In the genomic region with DNA sequence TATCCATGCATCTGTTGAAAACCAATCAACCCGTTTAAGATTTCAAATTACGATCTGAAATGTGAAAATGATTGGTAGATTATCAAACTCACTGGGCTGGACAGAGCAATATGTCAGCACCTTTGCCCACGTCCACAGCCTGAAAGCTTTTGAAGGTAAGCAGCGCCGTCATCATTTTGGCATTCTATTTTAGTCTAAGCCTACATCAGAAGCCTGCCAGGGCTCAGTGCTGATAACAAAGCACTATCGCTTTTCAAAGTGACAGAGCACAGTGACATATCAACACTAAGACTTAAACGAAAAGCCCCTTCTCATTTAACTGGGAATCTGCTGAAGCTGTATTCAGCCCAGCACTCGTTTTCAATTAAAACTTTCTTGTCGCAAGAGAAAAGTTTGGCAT, we compare ENCODE assay signal across 21 cellular contexts.
"Had no signal": no experiment of that assay in that cellular context is flagged by ENCODE, and none has a peak within 500 bp of the region (broad histone marks: within the 10 kb centered on the region; RNA-seq: fewer than 3 reads in every experiment).

No MANE protein-coding gene starts in this region.

- H3K27me3 Mint-ChIP-seq: memory B cell, type B pancreatic cell had no signal

- H3K4me1 ChIP-seq: esophagus squamous epithelium, gastroesophageal sphincter, left ventricle myocardium inferior, lower lobe of right lung, right atrium auricular region had no signal

- H3K36me3 Mint-ChIP-seq: immature natural killer cell, memory B cell, type B pancreatic cell had no signal

- H3K4me3 ChIP-seq: dorsolateral prefrontal cortex, esophagus squamous epithelium, gastroesophageal sphincter, left ventricle myocardium inferior, lower lobe of right lung, right atrium auricular region had no signal

- DNase-seq: cortex of kidney; dorsolateral prefrontal cortex; effector memory CD4-positive, alpha-beta T cell; esophagus squamous epithelium; foreskin fibroblast; immature natural killer cell; kidney; left cardiac atrium; left ventricle myocardium inferior; lower lobe of right lung; midbrain; posterior cingulate gyrus; small intestine; stimulated activated CD4-positive, alpha-beta T cell treated with anti-CD3 and anti-CD28 coated beads, Interleukin-2, amount 100 ng/mL, for 48 hours; stimulated activated naive CD4-positive, alpha-beta T cell treated with Interleukin-2 at 50 U/mL for 16 hours had no signal

- H3K27ac Mint-ChIP-seq: immature natural killer cell, memory B cell, nephron, type B pancreatic cell had no signal

- H3K36me3 ChIP-seq: esophagus squamous epithelium, gastroesophageal sphincter, left ventricle myocardium inferior, lower lobe of right lung, neutrophil, right atrium auricular region had no signal

- H3K27ac ChIP-seq: dorsolateral prefrontal cortex, esophagus squamous epithelium, gastroesophageal sphincter, left ventricle myocardium inferior, lower lobe of right lung, neutrophil, right atrium auricular region had no signal

- H3K9me3 ChIP-seq: esophagus squamous epithelium, gastroesophageal sphincter, left ventricle myocardium inferior, lower lobe of right lung, neutrophil, right atrium auricular region had no signal

- H3K4me1 Mint-ChIP-seq: immature natural killer cell, memory B cell, nephron had no signal

- H3K27me3 ChIP-seq: dorsolateral prefrontal cortex, esophagus squamous epithelium, gastroesophageal sphincter, neutrophil, right atrium auricular region had no signal

- H3K4me3 Mint-ChIP-seq: immature natural killer cell, memory B cell, nephron, type B pancreatic cell had no signal

- ATAC-seq: gastroesophageal sphincter, left cardiac atrium, lower lobe of right lung had no signal
